ENCODE assay signal across 18 cellular contexts in the genomic region with DNA sequence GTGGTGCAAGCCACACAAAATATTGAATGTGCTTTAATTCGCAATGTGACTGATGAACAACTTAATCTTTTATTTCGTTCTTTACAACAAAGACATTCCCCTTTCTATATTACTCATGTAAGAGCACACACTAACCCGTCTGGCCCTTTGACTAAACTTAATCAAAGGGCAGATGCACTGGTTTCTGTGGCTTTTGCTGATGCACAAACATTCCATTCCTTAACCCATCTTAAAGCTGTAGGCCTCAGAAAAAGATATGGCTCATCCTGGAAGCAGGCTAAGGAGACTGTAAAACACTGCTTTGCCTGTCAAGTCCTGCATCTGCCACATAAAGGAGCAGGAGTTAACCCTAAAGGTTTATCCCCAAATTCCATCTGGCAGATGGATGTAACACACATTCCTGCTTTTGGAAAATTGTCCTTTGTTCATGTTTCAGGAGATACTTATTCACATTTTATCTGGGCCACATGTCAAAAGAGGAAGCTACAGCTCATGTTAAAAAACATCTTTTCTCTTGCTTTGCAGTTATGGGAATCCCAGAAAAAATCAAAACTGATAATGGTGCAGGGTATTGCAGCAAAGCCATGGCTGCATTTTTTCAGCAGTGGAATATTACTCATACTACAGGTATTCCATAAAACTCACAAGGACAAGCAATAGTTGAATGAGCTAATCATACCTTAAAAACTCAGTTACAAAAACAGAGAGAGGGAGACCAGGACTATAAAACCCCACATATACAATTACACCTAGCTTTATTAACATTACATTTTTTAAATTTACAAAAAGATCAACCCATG.
A peak's percentile ranks its signal among the peaks of the same experiment; 100 is the strongest.
DNase-seq lines count a peak whose midpoint lies in the region; TF ChIP-seq lines count a peak whose summit lies in the region.
"Had no signal": no experiment of that assay in that cellular context is flagged by ENCODE, and none has a peak within 500 bp of the region (broad histone marks: within the 10 kb centered on the region; RNA-seq: fewer than 3 reads in every experiment).

No MANE protein-coding gene starts in this region.

- H3K4me2 ChIP-seq in MM.1S (ENCODE audit: low read depth, low read length) = no peak overlapping the region

- in situ Hi-C loops in ACHN (cut with HindIII; ENCODE audit: low pct_ligation_motif_present, low pct_unique_long_range_greater_than_20kb, low sequenced_read_pairs) = no loop called here

- no peaks in the 10 kb centered on the region for H3K27me3 ChIP-seq in MM.1S (replicated peaks; ENCODE audit: insufficient read depth, low read length)
- H3K27me3 ChIP-seq: left lung, vagina had no signal

- no peak for TF ChIP-seq CTCF in MM.1S (IDR thresholded peaks at IDR 0.05; ENCODE audit: low read length)
- no peak for TF ChIP-seq CTCF in foreskin fibroblast (IDR thresholded peaks at IDR 0.05; ENCODE audit: low read depth, low read length)

- H3K4me1 ChIP-seq in MM.1S (ENCODE audit: low read length) = no peaks in the 10 kb centered on the region
- H3K4me1 ChIP-seq: left lung, vagina had no signal

- H4K20me1 ChIP-seq in MM.1S (ENCODE audit: insufficient read depth, low read length) = no peaks in the 10 kb centered on the region

- H3K9ac ChIP-seq in MM.1S (ENCODE audit: low read length) = no peak overlapping the region

- H3F3A ChIP-seq in MM.1S (ENCODE audit: insufficient read depth, low read length) = no peaks in the 10 kb centered on the region

- no peak overlapping the region for H3K27ac ChIP-seq in MM.1S (ENCODE audit: low read length)
- H3K27ac ChIP-seq: left lung, vagina, VCaP had no signal

- H3K9me2 ChIP-seq in MM.1S (replicated peaks; ENCODE audit: insufficient read depth, low read length) = no peaks in the 10 kb centered on the region

- H3K79me2 ChIP-seq in MM.1S (ENCODE audit: low read length) = no peaks in the 10 kb centered on the region

- no peaks in the 10 kb centered on the region for H3K36me3 ChIP-seq in MM.1S (replicated peaks; ENCODE audit: insufficient read depth, low read length)
- H3K36me3 ChIP-seq: left lung, vagina had no signal

- H3K9me3 ChIP-seq in MM.1S (replicated peaks; ENCODE audit: insufficient read depth, low read length) = no peaks in the 10 kb centered on the region
- H3K9me3 ChIP-seq: vagina had no signal

- H3K4me3 ChIP-seq in MM.1S (ENCODE audit: low read length) (no peak overlapping the region), foreskin fibroblast (ENCODE audit: low read depth in 1 of 2, low read length in 2 of 2) (no peak overlapping the region)
- H3K4me3 ChIP-seq: left lung, vagina had no signal

- peak; percentile 87 for DNase-seq in ACHN
- peak; percentile 36 for DNase-seq in HT1080 (ENCODE audit: low read depth)
- peak; percentile 16 for DNase-seq in SW480 (ENCODE audit: low spot score)
- DNase-seq in glomerular visceral epithelial cell (ENCODE audit: extremely low spot score) = peak; percentile 42
- no peak for DNase-seq in MM.1S
- DNase-seq in SW 1271 (lab: John Stamatoyannopoulos, UW) = no peak
- no peak for DNase-seq in foreskin fibroblast
- DNase-seq in cerebellum (ENCODE audit: low spot score) = no peak
- DNase-seq: activated naive CD8-positive, alpha-beta T cell treated with anti-CD3 and anti-CD28 coated beads, Interleukin-2, amount 50 U/mL, for 24 hours; caudate nucleus; CD8-positive, alpha-beta T cell; left lung; NCI-H2107; NCI-H69; occipital lobe; T-helper 1 cell had no signal

- H2AFZ ChIP-seq in MM.1S (ENCODE audit: low read length) = no peak overlapping the region

Comparison
In these comparisons a context has a peak if more than half of its experiments do, and no peak if none do; other contexts are left out.
1. DNase-seq: peak in ACHN (single experiment), HT1080 (single experiment), SW480 (single experiment) and glomerular visceral epithelial cell (single experiment); none in MM.1S (single experiment), SW 1271 (0 of 2), foreskin fibroblast (0 of 2) and cerebellum (single experiment).